1 cellular context compared by ENCODE assay signal in the genomic region with DNA sequence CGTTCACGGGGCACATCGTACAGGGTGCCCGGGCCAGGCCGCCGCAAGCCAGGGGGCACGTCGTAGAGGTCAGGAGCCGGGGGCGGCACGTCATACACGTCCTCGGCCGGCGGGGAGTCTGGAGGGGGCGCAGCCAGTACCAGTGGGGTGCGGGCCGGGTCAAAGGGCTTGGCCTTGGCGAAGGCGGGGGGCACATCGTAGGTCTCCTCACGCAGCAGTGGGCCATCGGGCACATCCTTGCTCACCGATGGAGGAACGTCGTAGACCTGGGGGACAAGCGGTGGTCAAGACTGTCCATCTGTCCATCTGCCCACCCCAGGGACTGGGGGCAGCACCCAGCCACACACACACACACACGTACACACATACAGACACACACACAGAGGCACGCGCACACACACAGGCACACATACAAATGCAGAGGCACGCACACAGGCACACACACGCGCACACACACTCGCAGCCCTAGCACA.
TF ChIP-seq lines count a peak whose summit lies in the region.

No MANE protein-coding gene starts in this region.

TF ChIP-seq in H1, 55 proteins besides CTCF, POLR2A, EP300 and RAD21:
- TF ChIP-seq CTBP2 (IDR thresholded peaks at IDR 0.05; ENCODE audit: borderline replicate concordance, insufficient read depth, insufficient read length, low read length) (no peak), MAFK (IDR thresholded peaks at IDR 0.05; ENCODE audit: low read depth, low read length) (no peak), ASH2L (IDR thresholded peaks at IDR 0.05; ENCODE audit: low read length) (no peak), RNF2 (IDR thresholded peaks at IDR 0.05; ENCODE audit: borderline replicate concordance, low read depth, low read length, missing control alignments, poor library complexity, severe bottlenecking) (no peak), HDAC6 (IDR thresholded peaks at IDR 0.05; ENCODE audit: low read depth, low read length) (no peak), KDM5A (IDR thresholded peaks at IDR 0.05; ENCODE audit: low read length) (no peak), ZNF274 (IDR thresholded peaks at IDR 0.05; ENCODE audit: borderline replicate concordance, extremely low read depth, low read length) (no peak), TBP (IDR thresholded peaks at IDR 0.05; ENCODE audit: low read depth, low read length) (no peak), NANOG (IDR thresholded peaks at IDR 0.05; ENCODE audit: insufficient read depth, low read depth, low read length, poor library complexity, severe bottlenecking) (no peak), BCL11A (IDR thresholded peaks at IDR 0.05; ENCODE audit: low read depth in 2 of 2, low read length in 2 of 2) (no peak), SIX5 (IDR thresholded peaks at IDR 0.05; ENCODE audit: low read depth, low read length) (no peak), SRF (IDR thresholded peaks at IDR 0.05; ENCODE audit: low read depth, low read length) (no peak), ATF3 (IDR thresholded peaks at IDR 0.05; ENCODE audit: insufficient read depth, low read depth, low read length) (no peak), SP1 (IDR thresholded peaks at IDR 0.05; ENCODE audit: low read depth, low read length) (no peak), TAF1 (IDR thresholded peaks at IDR 0.05; ENCODE audit: low read depth, low read length) (no peak), CREB1 (IDR thresholded peaks at IDR 0.05) (no peak), CBX5 (IDR thresholded peaks at IDR 0.05; ENCODE audit: low read depth, low read length) (no peak), JUND (IDR thresholded peaks at IDR 0.05; ENCODE audit: low read length) (no peak), SAP30 (IDR thresholded peaks at IDR 0.05; ENCODE audit: insufficient read depth, insufficient replicate concordance, low read length) (no peak)
- TF ChIP-seq, protein P1, sequence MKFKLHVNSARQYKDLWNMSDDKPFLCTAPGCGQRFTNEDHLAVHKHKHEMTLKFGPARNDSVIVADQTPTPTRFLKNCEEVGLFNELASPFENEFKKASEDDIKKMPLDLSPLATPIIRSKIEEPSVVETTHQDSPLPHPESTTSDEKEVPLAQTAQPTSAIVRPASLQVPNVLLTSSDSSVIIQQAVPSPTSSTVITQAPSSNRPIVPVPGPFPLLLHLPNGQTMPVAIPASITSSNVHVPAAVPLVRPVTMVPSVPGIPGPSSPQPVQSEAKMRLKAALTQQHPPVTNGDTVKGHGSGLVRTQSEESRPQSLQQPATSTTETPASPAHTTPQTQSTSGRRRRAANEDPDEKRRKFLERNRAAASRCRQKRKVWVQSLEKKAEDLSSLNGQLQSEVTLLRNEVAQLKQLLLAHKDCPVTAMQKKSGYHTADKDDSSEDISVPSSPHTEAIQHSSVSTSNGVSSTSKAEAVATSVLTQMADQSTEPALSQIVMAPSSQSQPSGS (IDR thresholded peaks at IDR 0.05; ENCODE audit: low read length): no peak
TF ChIP-seq in H1: peak in this region for 0.
